ENCODE assay signal across 20 cellular contexts in the genomic region with DNA sequence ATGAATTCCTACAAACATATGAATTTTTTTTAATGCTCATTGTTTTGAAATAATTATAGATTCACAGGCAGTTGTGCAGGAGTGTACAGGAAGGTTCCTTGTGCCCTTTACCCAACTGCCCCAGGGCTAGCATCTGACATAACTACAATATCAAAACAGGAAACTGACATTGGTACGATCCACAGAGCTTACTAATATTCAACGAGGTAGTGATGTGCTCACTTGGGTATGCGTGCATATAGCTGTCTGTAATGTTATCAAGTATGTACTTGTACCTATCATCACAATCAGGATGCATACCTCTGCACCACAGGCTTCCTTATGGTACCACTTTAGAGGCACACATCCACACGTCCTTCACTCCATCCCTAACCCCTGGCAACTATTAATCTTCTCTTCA.
"Had no signal": no experiment of that assay in that cellular context is flagged by ENCODE, and none has a peak within 500 bp of the region (broad histone marks: within the 10 kb centered on the region; RNA-seq: fewer than 3 reads in every experiment).

No MANE protein-coding gene starts in this region.

- DNase-seq: activated CD4-positive, alpha-beta memory T cell treated with anti-CD3 and anti-CD28 coated beads for 36 hours; activated CD4-positive, alpha-beta T cell treated with anti-CD3 and anti-CD28 coated beads for 48 hours; activated effector memory CD4-positive, alpha-beta T cell treated with Interleukin-2 at 50 U/mL for 16 hours; activated naive CD4-positive, alpha-beta T cell treated with anti-CD3 and anti-CD28 coated beads for 36 hours; activated T-cell treated with anti-CD3 and anti-CD28 coated beads, Interleukin-2, amount 50 U/mL, for 72 hours; cortex of kidney; endodermal cell; foreskin fibroblast; kidney glomerular epithelial cell; left lung; midbrain; natural killer cell; right lobe of liver; stimulated activated CD4-positive, alpha-beta T cell treated with anti-CD3 and anti-CD28 coated beads, Interleukin-1b, Interleukin-23, amount 100 ng/mL, for 48 hours; stimulated activated naive CD8-positive, alpha-beta T cell treated with anti-CD3 and anti-CD28 coated beads, Interleukin-15, amount 100 ng/mL, for 72 hours; tibial artery; uterus had no signal

- H2AFZ ChIP-seq: parathyroid adenoma had no signal

- H3K27ac ChIP-seq: cardiac muscle cell, left lung, parathyroid adenoma, right lobe of liver, skin epidermis, tibial artery, uterus had no signal

- H3K27me3 ChIP-seq: cardiac muscle cell, left lung, right lobe of liver, uterus had no signal

- H3K36me3 ChIP-seq: cardiac muscle cell, left lung, right lobe of liver, tibial artery, uterus had no signal

- ATAC-seq: activated T-cell treated with anti-CD3 and anti-CD28 coated beads, Interleukin-2, amount 50 U/mL, for 72 hours; left lung; natural killer cell; right lobe of liver; stimulated activated naive CD8-positive, alpha-beta T cell treated with anti-CD3 and anti-CD28 coated beads, Interleukin-15, amount 100 ng/mL, for 72 hours had no signal

- H3K4me1 Mint-ChIP-seq: endodermal cell; natural killer cell; stimulated activated naive CD8-positive, alpha-beta T cell treated with anti-CD3 and anti-CD28 coated beads, Interleukin-15, amount 100 ng/mL, for 72 hours had no signal

- H3K79me2 ChIP-seq: parathyroid adenoma had no signal

- H3K9me3 ChIP-seq: left lung, right lobe of liver, uterus had no signal

- H3K9me3 Mint-ChIP-seq: stimulated activated naive CD8-positive, alpha-beta T cell treated with anti-CD3 and anti-CD28 coated beads, Interleukin-15, amount 100 ng/mL, for 72 hours had no signal

- H3K4me1 ChIP-seq: left lung, parathyroid adenoma, right lobe of liver, tibial artery, uterus had no signal

- H3K4me3 ChIP-seq: cardiac muscle cell, left lung, right lobe of liver, skin epidermis, tibial artery, uterus had no signal

- H3K4me3 Mint-ChIP-seq: activated CD4-positive, alpha-beta memory T cell treated with anti-CD3 and anti-CD28 coated beads for 36 hours; activated naive CD4-positive, alpha-beta T cell treated with anti-CD3 and anti-CD28 coated beads for 36 hours; activated T-cell treated with anti-CD3 and anti-CD28 coated beads, Interleukin-2, amount 50 U/mL, for 72 hours; endodermal cell; natural killer cell; stimulated activated naive CD8-positive, alpha-beta T cell treated with anti-CD3 and anti-CD28 coated beads, Interleukin-15, amount 100 ng/mL, for 72 hours had no signal

- H3K36me3 Mint-ChIP-seq: activated CD4-positive, alpha-beta memory T cell treated with anti-CD3 and anti-CD28 coated beads for 36 hours; natural killer cell had no signal

- H3K27ac Mint-ChIP-seq: activated CD4-positive, alpha-beta memory T cell treated with anti-CD3 and anti-CD28 coated beads for 36 hours; activated naive CD4-positive, alpha-beta T cell treated with anti-CD3 and anti-CD28 coated beads for 36 hours; activated T-cell treated with anti-CD3 and anti-CD28 coated beads, Interleukin-2, amount 50 U/mL, for 72 hours; endodermal cell; natural killer cell; stimulated activated naive CD8-positive, alpha-beta T cell treated with anti-CD3 and anti-CD28 coated beads, Interleukin-15, amount 100 ng/mL, for 72 hours had no signal

- H3K9ac ChIP-seq: parathyroid adenoma had no signal
